9 cellular contexts compared by ENCODE assay signal in the genomic region with DNA sequence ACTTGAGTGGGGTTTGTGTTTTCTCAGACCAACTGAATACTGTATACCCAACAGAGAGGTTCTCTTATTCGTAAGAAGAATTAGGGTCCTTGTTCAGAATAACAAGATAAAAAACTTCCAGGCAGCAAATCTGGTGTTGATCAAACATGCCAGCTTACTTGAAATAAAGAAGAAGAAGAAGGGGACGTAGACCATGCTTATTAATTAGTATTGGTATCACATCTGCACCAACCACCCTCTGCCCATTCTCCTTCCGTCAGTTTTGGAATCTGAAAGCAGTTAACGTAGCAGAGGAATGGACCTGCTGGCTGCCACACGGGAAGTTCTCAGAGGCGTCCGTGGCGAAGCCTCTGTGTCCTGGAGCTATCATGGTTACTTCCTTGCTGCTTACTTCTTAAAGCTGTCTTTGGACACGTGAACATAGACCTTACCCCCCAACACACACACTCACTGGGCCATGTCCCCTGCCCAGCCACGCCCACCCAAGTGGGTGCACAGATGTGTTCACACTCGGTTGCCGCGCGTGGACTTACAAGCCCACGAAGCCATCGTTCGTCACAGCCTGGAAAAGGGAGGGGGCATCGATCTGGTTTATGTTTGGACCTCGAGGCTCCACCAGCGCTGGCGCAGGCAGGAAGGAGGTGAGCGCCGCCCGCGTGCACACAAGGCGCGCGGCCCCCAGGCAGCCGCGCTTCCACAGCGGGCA. TPM values are rescaled to one million over a fixed set of nuclear protein-coding genes. Genes with fewer than 3 reads are reported as not detected.
DNase-seq lines count a peak whose midpoint lies in the region; ATAC-seq and TF ChIP-seq lines count a peak whose summit lies in the region.
"Had no signal": no experiment of that assay in that cellular context is flagged by ENCODE, and none has a peak within 500 bp of the region (broad histone marks: within the 10 kb centered on the region; RNA-seq: fewer than 3 reads in every experiment).

No MANE protein-coding gene starts in this region.

- POLR2A ChIA-PET in Panc1 (lab: Charles Lee) = no interaction called here

- peaks cover 11% of the 10 kb centered on the region for H3K4me1 ChIP-seq in Panc1 (ENCODE audit: control insufficient read depth, insufficient read depth, low read length)

- TF ChIP-seq CTCF in Panc1 (IDR thresholded peaks at IDR 0.05) = no peak
- TF ChIP-seq CTCF in foreskin fibroblast (IDR thresholded peaks at IDR 0.05; ENCODE audit: low read depth, low read length) = no peak

- intact Hi-C loops in Panc1 (cut with micrococcal nuclease; ENCODE audit: unreplicated experiment) = loop anchor here (5.0 to 10.0 kb wide), 2 partner anchors 230 to 503 kb away; no protein-coding TSS in a partner anchor

- H3K4me3 ChIP-seq in Panc1 (ENCODE audit: low read depth in 2 of 2, low read length in 2 of 2) (peak overlapping the region; percentile 44 to 54), foreskin fibroblast (ENCODE audit: low read depth in 1 of 2, low read length in 2 of 2) (peak overlapping the region; percentile 40 to 42), skin epidermis (peak overlapping the region; percentile 27 to 47 (median 39))

- DNase-seq in NCI-H1105 treated with DMSO at 0.1 percent for 48 hours (lab: John Stamatoyannopoulos, UW) = peak; percentile 39
- no peak for DNase-seq in NCI-H1105 (lab: John Stamatoyannopoulos, UW)
- DNase-seq in Panc1 (ENCODE audit: low read depth, low spot score) = no peak
- DNase-seq in foreskin fibroblast = no peak
- no peak for DNase-seq in activated gamma-delta T cell (lab: John Stamatoyannopoulos, UW)
- no peak for DNase-seq in DMS114 treated with DMSO at 0.1 percent for 48 hours (lab: John Stamatoyannopoulos, UW; ENCODE audit: unreplicated experiment)

- H3K27me3 ChIP-seq in Panc1 (ENCODE audit: control insufficient read depth, insufficient read depth, low read length) = peaks cover 41% of the 10 kb centered on the region

- in situ Hi-C loops in Panc1 (cut with HindIII; ENCODE audit: low pct_unique_long_range_greater_than_20kb, low sequenced_read_pairs) = no loop called here

- no peak overlapping the region for H3K27ac ChIP-seq in Panc1 (ENCODE audit: low read length)
- H3K27ac ChIP-seq in skin epidermis = peak overlapping the region in 2 of 21 experiments; percentile 15 to 32

- H3K36me3 ChIP-seq in Panc1 (ENCODE audit: control insufficient read depth, insufficient read depth, low read length) = no peaks in the 10 kb centered on the region

- ATAC-seq in Panc1 = no peak
- ATAC-seq in GM21825 (IDR thresholded peaks at IDR 0.05; ENCODE audit: unreplicated experiment) = no peak

- no TSS peak for BruUV-seq in Panc1 (replicated peaks; lab: Mats Ljungman, UMichigan)

- no peaks in the 10 kb centered on the region for H3K9me3 ChIP-seq in Panc1 (ENCODE audit: control insufficient read depth, insufficient read depth, low read depth, low read length)

- CTCF ChIA-PET in Panc1 (lab: Charles Lee) = no interaction called here

RNA-seq across cellular contexts. Expression of a gene that starts 4.1 kb away (rescaled TPM):
- 2.4 TPM for total RNA-seq in Panc1 (2021; ENCODE audit: unreplicated experiment)
- 1.6 TPM for polyA plus RNA-seq in Panc1 (2012; ENCODE audit: insufficient read length)
- total RNA-seq: T-helper 2 cell treated with Interferon-gamma antibody and Interleukin-4, amounts not matched to agents 100 ng/mL and 5 ng/mL, for 36 hours had no signal

RNA-seq across cellular contexts. Expression of a gene that starts 11.6 kb away (rescaled TPM):
- total RNA-seq in Panc1 (2021; ENCODE audit: unreplicated experiment) = 38.0 TPM
- polyA plus RNA-seq in Panc1 (2012; ENCODE audit: insufficient read length) = 32.6 TPM
